8 cellular contexts compared by ENCODE assay signal in the genomic region with DNA sequence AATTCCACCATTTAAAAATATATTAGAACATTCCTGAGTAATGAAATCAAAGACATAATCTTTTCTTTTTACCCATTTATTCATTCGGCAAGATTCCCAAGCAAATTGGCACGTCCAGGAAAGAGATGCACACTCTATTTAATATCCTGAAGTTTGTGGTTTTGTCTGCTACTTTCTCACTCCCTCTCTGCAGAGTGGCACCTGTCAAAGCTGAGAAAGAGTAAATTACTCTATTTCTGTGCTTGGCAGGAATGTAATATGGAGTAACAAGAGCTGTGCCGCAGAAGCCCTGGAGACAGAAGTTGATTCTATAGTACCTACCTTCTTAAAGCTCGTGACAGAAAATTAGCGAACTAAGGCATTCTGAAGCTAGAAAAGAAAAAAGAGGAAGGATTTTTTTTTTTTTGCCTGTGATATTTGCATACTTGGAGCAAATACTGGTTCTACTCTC. TPM values are rescaled to one million over a fixed set of nuclear protein-coding genes. Genes with fewer than 3 reads are reported as not detected.
DNase-seq lines count a peak whose midpoint lies in the region; ATAC-seq and TF ChIP-seq lines count a peak whose summit lies in the region.

No MANE protein-coding gene starts in this region.

- DNase-seq in GF-D8 (lab: John Stamatoyannopoulos, UW): peak; percentile 79
- no peak for DNase-seq in LNCaP clone FGC (ENCODE audit: low read depth)
- DNase-seq in epithelial cell of prostate (ENCODE audit: low read depth, low spot score): no peak
- no peak for DNase-seq in SK-N-DZ (ENCODE audit: low spot score)
- DNase-seq in activated CD4-positive, CD25-positive, alpha-beta regulatory T cell (lab: John Stamatoyannopoulos, UW): no peak
- no peak for DNase-seq in Peyer's patch
- DNase-seq in dermis blood vessel endothelial cell: no peak

- TF ChIP-seq POLR2A in Peyer's patch (IDR thresholded peaks at IDR 0.05): no peak

- peak; percentile 50 for ATAC-seq in GM21737 (IDR thresholded peaks at IDR 0.05; ENCODE audit: unreplicated experiment)

- no peaks in the 10 kb centered on the region for H3K36me3 ChIP-seq in Peyer's patch

- peak overlapping the region; percentile 11 for H3K27ac ChIP-seq in epithelial cell of prostate
- H3K27ac ChIP-seq in Peyer's patch: peak overlapping the region in 1 of 4 donors; percentile 20

- H3K27me3 ChIP-seq in Peyer's patch: no peaks in the 10 kb centered on the region

- no peak for TF ChIP-seq CTCF in LNCaP clone FGC (IDR thresholded peaks at IDR 0.05; ENCODE audit: control insufficient read depth, extremely low read depth, insufficient read depth)
- no peak for TF ChIP-seq CTCF in Peyer's patch (IDR thresholded peaks at IDR 0.05)

- H3K4me3 ChIP-seq in LNCaP clone FGC (ENCODE audit: low read depth, low read length): peak overlapping the region; percentile 26
- H3K4me3 ChIP-seq in Peyer's patch: no peak overlapping the region

- H3K9me3 ChIP-seq in Peyer's patch: no peaks in the 10 kb centered on the region

- peaks cover 0 to 9% (median 0%) of the 10 kb centered on the region in 4 donors for H3K4me1 ChIP-seq in Peyer's patch

RNA-seq across cellular contexts. Expression of gene GSTCD, which starts 5.5 kb away (rescaled TPM):
- 14.9 and 18.4 TPM in 2 replicates for polyA plus RNA-seq in SK-N-DZ (2014; cell fraction: cytosol; rRNA removed)
- polyA plus RNA-seq in SK-N-DZ (2014; cell fraction: nucleus; rRNA removed): 10.2 and 27.1 TPM in 2 replicates
- 10 to 100 TPM in 2 of 4 donors, 1 to 10 TPM in 2; 6.4 to 23.1 (median 10.3) TPM for total RNA-seq in Peyer's patch
- 11.6 and 13.8 TPM in 2 replicates for total RNA-seq in dermis blood vessel endothelial cell

RNA-seq across cellular contexts. Expression of gene INTS12, which starts 5.6 kb away (rescaled TPM):
- 13.8 and 23.4 TPM in 2 replicates for polyA plus RNA-seq in SK-N-DZ (2014; cell fraction: cytosol; rRNA removed)
- 30.6 and 32.0 TPM in 2 replicates for polyA plus RNA-seq in SK-N-DZ (2014; cell fraction: nucleus; rRNA removed)
- total RNA-seq in Peyer's patch (10 to 100 TPM in 3 of 4 donors, 1 to 10 TPM in 1; 2.5 to 25.3 (median 21.1) TPM), dermis blood vessel endothelial cell (14.0 and 14.1 TPM in 2 replicates)
